ENCODE assay signal across 20 cellular contexts in genomic region chrX:134936542-134936941, GRCh38. TPM values are rescaled to one million over a fixed set of nuclear protein-coding genes. Genes with fewer than 3 reads are reported as not detected.
DNase-seq lines count a peak whose midpoint lies in the region; ATAC-seq, FAIRE-seq and TF ChIP-seq lines count a peak whose summit lies in the region.
"Had no signal": no experiment of that assay in that cellular context is flagged by ENCODE, and none has a peak within 500 bp of the region (broad histone marks: within the 10 kb centered on the region; RNA-seq: fewer than 3 reads in every experiment).

No MANE protein-coding gene starts in this region.

- no peaks in the 10 kb centered on the region for H4K20me1 ChIP-seq in mammary epithelial cell (ENCODE audit: insufficient read depth, low read length)

- H3K4me1 ChIP-seq in mammary epithelial cell (ENCODE audit: insufficient read depth, low read length) (no peaks in the 10 kb centered on the region), adipocyte (ENCODE audit: control insufficient read depth, insufficient read depth, low read length) (peaks cover 9% of the 10 kb centered on the region)
- H3K4me1 ChIP-seq: transverse colon had no signal

- CTCF ChIA-PET in mammary epithelial cell (lab: Charles Lee; ENCODE audit: low non-redundant PET) = no interaction called here
- CTCF ChIA-PET in MCF 10A (lab: Yijun Ruan, JAX) = interaction anchor here (0.9 kb wide), 1 partner anchor 63 kb away, joined by 3 read pairs; no protein-coding TSS in a partner anchor

- in situ Hi-C loops in mammary epithelial cell (cut with MboI; ENCODE audit: low sequenced_read_pairs in 2 of 2) = no loop called here

- H3K9me3 ChIP-seq in mammary epithelial cell (replicated peaks; ENCODE audit: insufficient read depth, low read length) = no peaks in the 10 kb centered on the region
- peaks cover 4% of the 10 kb centered on the region for H3K9me3 ChIP-seq in adipocyte (ENCODE audit: control insufficient read depth, low read length)
- H3K9me3 ChIP-seq: transverse colon had no signal

- H3K9me3 Mint-ChIP-seq in MCF 10A (ENCODE audit: unreplicated experiment) = no peaks in the 10 kb centered on the region

- H3K4me3 Mint-ChIP-seq in MCF 10A (ENCODE audit: unreplicated experiment) = no peak overlapping the region
- H3K4me3 Mint-ChIP-seq: neural crest cell had no signal

- no peaks in the 10 kb centered on the region for H3K79me2 ChIP-seq in mammary epithelial cell (ENCODE audit: insufficient read depth, low read length)

- H3K9ac ChIP-seq in mammary epithelial cell (ENCODE audit: insufficient read depth, low read length) (no peak overlapping the region), adipocyte (ENCODE audit: low read length) (no peak overlapping the region)

- no peaks in the 10 kb centered on the region for H3K36me3 ChIP-seq in mammary epithelial cell (ENCODE audit: insufficient read depth, low read length)
- no peaks in the 10 kb centered on the region for H3K36me3 ChIP-seq in adipocyte (ENCODE audit: control insufficient read depth, insufficient read depth, low read length, severe bottlenecking)
- H3K36me3 ChIP-seq: transverse colon had no signal

- peak overlapping the region; percentile 48 for H2AFZ ChIP-seq in mammary epithelial cell (ENCODE audit: low read depth, low read length)

- H3K4me3 ChIP-seq in mammary epithelial cell (replicated peaks in 1 of 3; ENCODE audit: insufficient read depth in 1 of 3, low read depth in 2 of 3, low read length in 3 of 3) = no peak overlapping the region
- no peak overlapping the region for H3K4me3 ChIP-seq in adipocyte (ENCODE audit: low read length)
- H3K4me3 ChIP-seq in foreskin fibroblast (ENCODE audit: low read depth in 1 of 2, low read length in 2 of 2) = no peak overlapping the region
- H3K4me3 ChIP-seq: transverse colon had no signal

- BruUV-seq in mammary epithelial cell (replicated peaks; lab: Mats Ljungman, UMichigan) = no TSS peak
- BruUV-seq in MCF 10A (replicated peaks; lab: Mats Ljungman, UMichigan) = no TSS peak

- H3K27me3 Mint-ChIP-seq in MCF 10A (ENCODE audit: insufficient read depth, unreplicated experiment) = peaks cover 35% of the 10 kb centered on the region

- no peaks in the 10 kb centered on the region for H3K36me3 Mint-ChIP-seq in MCF 10A (ENCODE audit: insufficient read depth, unreplicated experiment)

- FAIRE-seq in urothelium cell line (lab: Jason Lieb, UNC) = no peak
- FAIRE-seq: colon, GM12892, H1, TTC549 had no signal

- no peak overlapping the region for H3K27ac Mint-ChIP-seq in MCF 10A (ENCODE audit: low read depth, unreplicated experiment)

- no peak for ATAC-seq in GM18861 (IDR thresholded peaks at IDR 0.05; ENCODE audit: unreplicated experiment)

- POLR2A ChIA-PET in MCF 10A (lab: Yijun Ruan, JAX) = interaction anchor here (0.7 kb wide), 2 partner anchors 19 to 414 kb away, joined by 3 read pairs; no protein-coding TSS in a partner anchor

- peak overlapping the region; percentile 36 for H3K4me2 ChIP-seq in mammary epithelial cell (ENCODE audit: insufficient read depth, low read depth, low read length)

- H3K27ac ChIP-seq in mammary epithelial cell (ENCODE audit: insufficient read depth, low read depth, low read length) = no peak overlapping the region
- H3K27ac ChIP-seq: transverse colon had no signal

- dilution Hi-C loops in mammary epithelial cell (cut with HindIII; ENCODE audit: low sequenced_read_pairs) = no loop called here

- H3K4me1 Mint-ChIP-seq in MCF 10A (ENCODE audit: insufficient read depth, unreplicated experiment) = no peaks in the 10 kb centered on the region
- H3K4me1 Mint-ChIP-seq: neural crest cell had no signal

- 57% methylated on average over 1 of the region's 1 CpG for WGBS in mammary epithelial cell (ENCODE audit: low coverage, missing lambda C conversion rate)

- TF ChIP-seq CTCF in mammary epithelial cell (conservative IDR thresholded peaks at IDR 0.05 in 1 of 2, IDR thresholded peaks at IDR 0.05 in 1 of 2; ENCODE audit: extremely low read depth in 1 of 2, insufficient read depth in 1 of 2, low read depth in 1 of 2, low read length in 2 of 2) = no peak
- no peak for TF ChIP-seq CTCF in MCF 10A (IDR thresholded peaks at IDR 0.05; ENCODE audit: unreplicated experiment)
- TF ChIP-seq CTCF in foreskin fibroblast (IDR thresholded peaks at IDR 0.05; ENCODE audit: low read depth, low read length) = no peak

- H3K27me3 ChIP-seq in mammary epithelial cell (ENCODE audit: insufficient read depth, low read length) (no peaks in the 10 kb centered on the region), adipocyte (replicated peaks; ENCODE audit: control insufficient read depth, insufficient read depth, low read length) (peaks cover 3% of the 10 kb centered on the region)
- H3K27me3 ChIP-seq: transverse colon had no signal

- intact Hi-C loops in mammary epithelial cell (cut with micrococcal nuclease) = no loop called here
- intact Hi-C loops in MCF 10A (cut with micrococcal nuclease) = no loop called here

- DNase-seq in mammary epithelial cell = peak; percentile 39
- DNase-seq in MCF 10A (ENCODE audit: unreplicated experiment) = no peak
- peak; percentile 41 for DNase-seq in adipocyte (ENCODE audit: low read depth)
- DNase-seq in foreskin fibroblast = peak; percentile 30 to 54
- DNase-seq in urothelium cell line (ENCODE audit: low spot score) = peak; percentile 13
- no peak for DNase-seq in stimulated activated naive CD4-positive, alpha-beta T cell (lab: John Stamatoyannopoulos, UW)
- DNase-seq in DMS53 (lab: John Stamatoyannopoulos, UW) = no peak
- DNase-seq: 8988T; activated naive CD4-positive, alpha-beta T cell treated with Interleukin-2 at 50 U/mL for 16 hours; DMS153; left cardiac atrium; NCI-H1105 treated with DMSO at 0.1 percent for 48 hours; NCI-H510A treated with DMSO at 0.1 percent for 48 hours; transverse colon had no signal

RNA-seq across cellular contexts. Expression of gene MOSPD1, which starts 21.5 kb away (rescaled TPM):
- 10 to 100 TPM; 22.9 to 32.3 TPM for total RNA-seq in mammary epithelial cell
- polyA plus RNA-seq in mammary epithelial cell = 7.9 TPM
- 13.3 TPM for polyA minus RNA-seq in mammary epithelial cell
- 17.5 and 20.9 TPM in 2 replicates for total RNA-seq in MCF 10A (2022)

RNA-seq across cellular contexts. Expression of gene SMIM10, which starts 54.2 kb away (rescaled TPM):
- total RNA-seq in mammary epithelial cell (under 1 TPM in 1 of 2 donors, not detected in 1; 0.17 TPM), MCF 10A (2022) (not detected in 2 replicates)
- polyA plus RNA-seq in mammary epithelial cell = 0.20 TPM
- polyA minus RNA-seq in mammary epithelial cell = not detected

Comparison
In these comparisons a context has a peak if more than half of its experiments do, and no peak if none do; other contexts are left out.
1. DNase-seq: peak in mammary epithelial cell (single experiment), adipocyte (single experiment), foreskin fibroblast (2 of 2) and urothelium cell line (single experiment); none in MCF 10A (single experiment), stimulated activated naive CD4-positive, alpha-beta T cell (0 of 6) and DMS53 (single experiment).